In the genomic region with DNA sequence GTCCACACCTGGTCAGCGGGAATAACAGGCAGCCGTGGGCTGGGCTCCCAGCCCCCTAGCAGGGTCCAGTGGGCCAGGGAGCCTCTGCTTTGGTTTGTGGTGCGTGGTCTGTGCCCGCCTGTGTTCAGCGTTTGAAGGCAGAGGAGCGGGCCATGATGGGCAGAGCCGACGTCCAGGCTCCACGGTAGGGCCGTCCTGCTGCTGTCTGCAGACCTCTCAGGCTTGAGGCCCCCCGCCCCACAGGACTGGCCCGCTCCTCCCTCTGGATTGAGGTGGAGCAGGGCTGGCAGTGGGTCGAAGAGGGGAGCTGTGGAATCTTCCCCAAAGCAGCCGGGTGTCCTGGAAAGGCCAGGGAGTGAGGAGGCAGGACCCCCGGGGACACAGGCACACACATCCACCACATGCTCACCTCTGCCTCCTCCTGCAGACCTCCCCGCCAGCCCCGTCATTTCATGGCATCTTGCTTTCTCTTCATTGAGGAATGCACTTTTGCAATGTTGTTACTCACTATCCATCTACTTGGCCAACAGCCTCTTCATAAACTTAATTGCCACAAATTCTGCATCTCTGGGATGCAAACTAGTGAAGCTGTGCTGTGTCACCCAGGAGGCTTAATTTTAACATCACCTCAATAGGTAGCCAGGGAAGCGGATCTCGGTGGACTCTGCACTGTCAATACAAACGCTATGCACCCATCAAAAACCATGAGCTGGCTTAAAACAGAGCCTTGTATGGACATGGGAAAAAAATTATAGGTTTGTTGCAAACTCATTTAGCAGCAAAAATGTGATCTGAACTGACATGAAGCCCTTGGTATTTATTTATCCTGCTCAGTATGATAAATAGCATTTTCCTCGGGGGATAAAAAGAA, we compare ENCODE assay signal across 13 cellular contexts.
DNase-seq lines count a peak whose midpoint lies in the region; ATAC-seq, FAIRE-seq and TF ChIP-seq lines count a peak whose summit lies in the region.
"Had no signal": no experiment of that assay in that cellular context is flagged by ENCODE, and none has a peak within 500 bp of the region (broad histone marks: within the 10 kb centered on the region; RNA-seq: fewer than 3 reads in every experiment).

No MANE protein-coding gene starts in this region.

- H2BK12ac ChIP-seq in H1 (ENCODE audit: low read depth, low read length), result no peak overlapping the region

- H3K27me3 Mint-ChIP-seq in neural progenitor cell (ENCODE audit: insufficient read depth, low read depth) (no peaks in the 10 kb centered on the region), mesothelial cell of epicardium (ENCODE audit: low read depth) (no peaks in the 10 kb centered on the region)

- no peak for TF ChIP-seq EP300 in H1 (IDR thresholded peaks at IDR 0.05; ENCODE audit: borderline replicate concordance in 1 of 2, low read depth in 2 of 2, low read length in 2 of 2)

- no peak overlapping the region for H2BK20ac ChIP-seq in H1 (ENCODE audit: low read length)

- peak overlapping the region; percentile 72 to 95 (median 83); a peak in 20 of 22 replicates for H3K4me2 ChIP-seq in BLaER1 treated with 17β-estradiol and CSF1 and Interleukin-3, amounts not matched to agents 10 nM and 100 nM
- H3K4me2 ChIP-seq in H1 (ENCODE audit: insufficient read depth in 1 of 2, low read depth in 2 of 2, low read length in 2 of 2) (no peak overlapping the region), neural progenitor cell (no peak overlapping the region)
- H3K4me2 ChIP-seq: PC-9 had no signal

- no peak overlapping the region for H4K5ac ChIP-seq in H1 (ENCODE audit: insufficient read length, low read depth, low read length)

- no peaks in the 10 kb centered on the region for H3K9me3 Mint-ChIP-seq in neural progenitor cell
- no peaks in the 10 kb centered on the region for H3K9me3 Mint-ChIP-seq in mesothelial cell of epicardium

- no peak overlapping the region for H3K23ac ChIP-seq in H1 (ENCODE audit: insufficient read length)

- H3K14ac ChIP-seq in H1 (ENCODE audit: insufficient read length), result no peak overlapping the region

- H3K23me2 ChIP-seq in H1 (ENCODE audit: low read depth, low read length), result peaks cover 1% of the 10 kb centered on the region; the same call in 1 of the 2 replicates

- H3K4me1 Mint-ChIP-seq in neural progenitor cell, result peaks cover 17% of the 10 kb centered on the region
- H3K4me1 Mint-ChIP-seq in mesothelial cell of epicardium, result peaks cover 11% of the 10 kb centered on the region

- peak overlapping the region in 10 of 11 experiments; percentile 83 to 96 (median 92); a peak in 20 of 22 replicates for H3K27ac ChIP-seq in BLaER1 treated with 17β-estradiol and CSF1 and Interleukin-3, amounts not matched to agents 10 nM and 100 nM
- peak overlapping the region; percentile 87 for H3K27ac ChIP-seq in HL-60 (replicated peaks)
- H3K27ac ChIP-seq in H1 (ENCODE audit: low read depth, low read length), result no peak overlapping the region
- no peak overlapping the region for H3K27ac ChIP-seq in neural progenitor cell
- H3K27ac ChIP-seq: epithelial cell of prostate, PC-9 had no signal

- 0 out of 20 replicates have a peak overlapping the region, but pooled peaks of 1 of the 10 experiments have one; percentile 49 for H3K4me3 ChIP-seq in BLaER1 treated with 17β-estradiol and CSF1 and Interleukin-3, amounts not matched to agents 10 nM and 100 nM
- H3K4me3 ChIP-seq in HL-60 (replicated peaks; ENCODE audit: insufficient read depth, low read length) (no peak overlapping the region), H1 (ENCODE audit: extremely low read depth in 1 of 4, insufficient read depth in 2 of 4, low read depth in 3 of 4, low read length in 4 of 4) (no peak overlapping the region), neural progenitor cell (no peak overlapping the region), MG63 (no peak overlapping the region)
- H3K4me3 ChIP-seq: K562, PC-9 had no signal

- H3K4me3 Mint-ChIP-seq in neural progenitor cell (no peak overlapping the region), mesothelial cell of epicardium (no peak overlapping the region)

- POLR2A ChIA-PET in H1 (lab: Charles Lee; ENCODE audit: partially characterized antibody), result interaction anchor here (1.8 kb wide), 1 partner anchor 8 kb away, joined by 6 read pairs; no protein-coding TSS in a partner anchor

- no peak overlapping the region for H3K4ac ChIP-seq in H1 (replicated peaks; ENCODE audit: insufficient read length, low read depth, low read length)

- TF ChIP-seq RAD21 in H1 (IDR thresholded peaks at IDR 0.05 in 1 of 2, conservative IDR thresholded peaks at IDR 0.05 in 1 of 2; ENCODE audit: low read depth in 2 of 2, low read length in 2 of 2), result no peak

- no peak for TF ChIP-seq CTCF in HL-60 (IDR thresholded peaks at IDR 0.05; ENCODE audit: insufficient read depth, low read length)
- no peak for TF ChIP-seq CTCF in H1 (IDR thresholded peaks at IDR 0.05; ENCODE audit: control extremely low read depth in 1 of 3, insufficient read depth in 1 of 3, low read depth in 1 of 3, low read length in 3 of 3)
- no peak for TF ChIP-seq CTCF in neural progenitor cell (IDR thresholded peaks at IDR 0.05)
- no peak for TF ChIP-seq CTCF in mesothelial cell of epicardium (IDR thresholded peaks at IDR 0.05; ENCODE audit: unreplicated experiment)

- H3K79me2 ChIP-seq in H1 (ENCODE audit: control insufficient read depth in 1 of 2, insufficient read depth in 2 of 2, low read length in 2 of 2) (no peaks in the 10 kb centered on the region), neural progenitor cell (ENCODE audit: low read depth) (no peaks in the 10 kb centered on the region)

- H3K79me1 ChIP-seq in H1 (ENCODE audit: low read depth, low read length), result 0 out of 2 replicates have a peak, but pooled peaks cover 2% of the 10 kb centered on the region

- H3K4me1 ChIP-seq in BLaER1 treated with 17β-estradiol and CSF1 and Interleukin-3, amounts not matched to agents 10 nM and 100 nM, result peaks cover 34 to 68% (median 53%) of the 10 kb centered on the region in 10 experiments
- H3K4me1 ChIP-seq in H1 (replicated peaks in 1 of 4; ENCODE audit: control insufficient read depth in 3 of 4, insufficient read depth in 4 of 4, low read length in 3 of 4) (peaks cover 0 to 3% (median 1%) of the 10 kb centered on the region in 4 experiments; a peak in 1 of 7 replicates), neural progenitor cell (no peaks in the 10 kb centered on the region)

- H2BK120ac ChIP-seq in H1 (replicated peaks; ENCODE audit: low read depth, low read length), result no peak overlapping the region

- no peak overlapping the region for H2BK15ac ChIP-seq in H1 (ENCODE audit: low read length)

- no peak overlapping the region for H3K18ac ChIP-seq in H1 (ENCODE audit: extremely low read depth, low read length)

- no peaks in the 10 kb centered on the region for H4K20me1 ChIP-seq in BLaER1 treated with 17β-estradiol and CSF1 and Interleukin-3, amounts not matched to agents 10 nM and 100 nM
- no peaks in the 10 kb centered on the region for H4K20me1 ChIP-seq in H1 (replicated peaks in 1 of 2; ENCODE audit: control insufficient read depth in 1 of 2, insufficient read depth in 2 of 2, low read length in 2 of 2)
- H4K20me1 ChIP-seq in neural progenitor cell (ENCODE audit: low read depth), result no peaks in the 10 kb centered on the region

- no peaks in the 10 kb centered on the region for H3K36me3 ChIP-seq in BLaER1 treated with 17β-estradiol and CSF1 and Interleukin-3, amounts not matched to agents 10 nM and 100 nM
- H3K36me3 ChIP-seq in H1 (ENCODE audit: control insufficient read depth in 2 of 4, insufficient read depth in 4 of 4, low read length in 3 of 4) (peaks cover 0 to 12% (median 8%) of the 10 kb centered on the region in 4 experiments; a peak in 5 of 8 replicates), neural progenitor cell (no peaks in the 10 kb centered on the region), MG63 (no peaks in the 10 kb centered on the region)

- no peak overlapping the region for H4K91ac ChIP-seq in H1 (replicated peaks; ENCODE audit: insufficient read length, low read length)

- H3K9me3 ChIP-seq in BLaER1 treated with 17β-estradiol and CSF1 and Interleukin-3, amounts not matched to agents 10 nM and 100 nM (replicated peaks in 1 of 11), result no peaks in the 10 kb centered on the region
- H3K9me3 ChIP-seq in H1 (ENCODE audit: insufficient read depth in 2 of 2, low read depth in 1 of 2, low read length in 1 of 2), result no peaks in the 10 kb centered on the region
- no peaks in the 10 kb centered on the region for H3K9me3 ChIP-seq in neural progenitor cell (ENCODE audit: low read depth)
- no peaks in the 10 kb centered on the region for H3K9me3 ChIP-seq in MG63

- H3K36me3 Mint-ChIP-seq in neural progenitor cell (peaks cover 9% of the 10 kb centered on the region), mesothelial cell of epicardium (peaks cover 25% of the 10 kb centered on the region)

- no peak overlapping the region for H2AFZ ChIP-seq in H1 (ENCODE audit: low read length)
- H2AFZ ChIP-seq in neural progenitor cell (replicated peaks), result no peak overlapping the region
- H2AFZ ChIP-seq: PC-9 had no signal

- no peak overlapping the region for H3K56ac ChIP-seq in H1 (replicated peaks; ENCODE audit: insufficient read length, low read depth, low read length)

- no peak for DNase-seq in HL-60 (ENCODE audit: low read depth in 1 of 2, low spot score in 1 of 2)
- DNase-seq in H1 (ENCODE audit: low read depth in 1 of 2, low spot score in 2 of 2), result no peak
- no peak for DNase-seq in neural progenitor cell (ENCODE audit: low spot score)
- no peak for DNase-seq in mesothelial cell of epicardium (ENCODE audit: low spot score in 2 of 2, unreplicated experiment in 2 of 2)
- no peak for DNase-seq in stimulated activated CD4-positive, alpha-beta T cell treated with anti-CD3 and anti-CD28 coated beads, Interleukin-4, amount 100 ng/mL, for 1 hour
- DNase-seq in MG63, result no peak
- DNase-seq: NCI-H2029, PC-9 had no signal

- H3K27ac Mint-ChIP-seq in neural progenitor cell, result peak overlapping the region; percentile 43
- no peak overlapping the region for H3K27ac Mint-ChIP-seq in mesothelial cell of epicardium

- H3F3A ChIP-seq in neural progenitor cell (ENCODE audit: low read depth), result no peaks in the 10 kb centered on the region

- no peak for TF ChIP-seq POLR2A in H1 (IDR thresholded peaks at IDR 0.05; ENCODE audit: control extremely low read depth in 1 of 2, low read depth in 2 of 2, low read length in 2 of 2)

- CTCF ChIA-PET in H1 (lab: Charles Lee; ENCODE audit: partially characterized antibody), result interaction anchor here (1.0 to 2.1 kb wide), 4 partner anchors 32 to 146 kb away, joined by 3 to 7 read pairs (median 4); no protein-coding TSS in a partner anchor

- no peak for ATAC-seq in HG02642 (IDR thresholded peaks at IDR 0.05; ENCODE audit: poor library complexity, unreplicated experiment)

- peaks cover 0 to 1% (median 0%) of the 10 kb centered on the region in 11 experiments; a peak in 3 of 22 replicates for H3K27me3 ChIP-seq in BLaER1 treated with 17β-estradiol and CSF1 and Interleukin-3, amounts not matched to agents 10 nM and 100 nM
- H3K27me3 ChIP-seq in HL-60 (ENCODE audit: insufficient read depth, poor library complexity, severe bottlenecking) (no peaks in the 10 kb centered on the region), H1 (replicated peaks in 1 of 4; ENCODE audit: control insufficient read depth in 3 of 4, extremely low read depth in 1 of 4, insufficient read depth in 3 of 4, low read length in 3 of 4) (no peaks in the 10 kb centered on the region), neural progenitor cell (no peaks in the 10 kb centered on the region), MG63 (no peaks in the 10 kb centered on the region; the same call in 1 of the 2 replicates)

- no peak overlapping the region for H2BK5ac ChIP-seq in H1 (ENCODE audit: low read depth, low read length)

- no peak for FAIRE-seq in H1 (lab: Jason Lieb, UNC)
- FAIRE-seq: islet of Langerhans, K562 had no signal

- peak overlapping the region; percentile 2; the same call in 1 of the 2 replicates for H4K8ac ChIP-seq in H1 (ENCODE audit: extremely low read depth, insufficient read depth, low read length)

- no peak overlapping the region for H2AK5ac ChIP-seq in H1 (ENCODE audit: low read depth, low read length)

- peak overlapping the region in 9 of 11 experiments; percentile 81 to 87 (median 82); a peak in 14 of 22 replicates for H3K9ac ChIP-seq in BLaER1 treated with 17β-estradiol and CSF1 and Interleukin-3, amounts not matched to agents 10 nM and 100 nM
- H3K9ac ChIP-seq in H1 (replicated peaks in 1 of 4; ENCODE audit: extremely low read depth in 1 of 4, low read depth in 3 of 4, low read length in 3 of 4) (no peak overlapping the region), neural progenitor cell (no peak overlapping the region)

- WGBS in H1 (ENCODE audit: extremely low coverage in 1 of 2, insufficient coverage in 1 of 2, insufficient read length in 1 of 2, insufficient replicate concordance in 2 of 2, low coverage in 1 of 2, low lambda C conversion rate in 2 of 2, missing lambda C conversion rate in 1 of 2), 2 experiments, result 89% methylated on average over 21 of the region's 21 CpGs; no CpG with 5 or more reads in 1 of the 2 experiments

Comparison
In these comparisons a context has a peak if more than half of its experiments do, and no peak if none do; other contexts are left out.
1. H3K27ac ChIP-seq: peak in BLaER1 treated with 17β-estradiol and CSF1 and Interleukin-3, amounts not matched to agents 10 nM and 100 nM (10 of 11) and HL-60 (single experiment); none in H1 (single experiment) and neural progenitor cell (single experiment).
2. H3K4me2 ChIP-seq: peak in BLaER1 treated with 17β-estradiol and CSF1 and Interleukin-3, amounts not matched to agents 10 nM and 100 nM (11 of 11); none in H1 (0 of 2) and neural progenitor cell (single experiment).
3. H3K9ac ChIP-seq: peak in BLaER1 treated with 17β-estradiol and CSF1 and Interleukin-3, amounts not matched to agents 10 nM and 100 nM (9 of 11); none in H1 (0 of 4) and neural progenitor cell (single experiment).